11 cellular contexts compared by ENCODE assay signal in genomic region chr5:159504857-159505304, GRCh38.
DNase-seq lines count a peak whose midpoint lies in the region; ATAC-seq, FAIRE-seq and TF ChIP-seq lines count a peak whose summit lies in the region.
"Had no signal": no experiment of that assay in that cellular context is flagged by ENCODE, and none has a peak within 500 bp of the region (broad histone marks: within the 10 kb centered on the region; RNA-seq: fewer than 3 reads in every experiment).

No MANE protein-coding gene starts in this region.

- peak; percentile 81 for DNase-seq in A172 (ENCODE audit: low spot score)
- DNase-seq in LHCN-M2 (ENCODE audit: low read depth): peak; percentile 48
- peak in 1 of 3 donors; percentile 8 for DNase-seq in mucosa of descending colon
- no peak for DNase-seq in D721Med (ENCODE audit: insufficient read length, low spot score)
- no peak for DNase-seq in CD4-positive, alpha-beta T cell
- DNase-seq: activated CD4-positive, CD25-positive, alpha-beta regulatory T cell had no signal

- WGBS in esophagus, 2 donors: 39 to 50% methylated on average over 7 of the region's 7 CpGs

- H3K4me3 ChIP-seq in esophagus (ENCODE audit: low read depth in 1 of 2, low read length in 2 of 2) (no peak overlapping the region), mucosa of descending colon (no peak overlapping the region)
- H3K4me3 ChIP-seq: BLaER1 had no signal

- POLR2A ChIA-PET in CD4-positive, alpha-beta T cell (lab: Charles Lee): no interaction called here

- FAIRE-seq in D721Med (lab: Jason Lieb, UNC): no peak
- FAIRE-seq: colon had no signal

- no peaks in the 10 kb centered on the region for H3K36me3 Mint-ChIP-seq in CD4-positive, alpha-beta T cell (ENCODE audit: low read depth)

- H3K9me3 Mint-ChIP-seq in CD4-positive, alpha-beta T cell: peaks cover 2% of the 10 kb centered on the region

- H3K4me3 Mint-ChIP-seq in CD4-positive, alpha-beta T cell: no peak overlapping the region

- ATAC-seq in mucosa of descending colon (peak; percentile 22), HG02798 (IDR thresholded peaks at IDR 0.05; ENCODE audit: poor library complexity, unreplicated experiment) (no peak), GM18909 (IDR thresholded peaks at IDR 0.05; ENCODE audit: poor library complexity, unreplicated experiment) (no peak)
- no peak for ATAC-seq in CD4-positive, alpha-beta T cell (ENCODE audit: poor library complexity)

- H3K27ac Mint-ChIP-seq in CD4-positive, alpha-beta T cell: no peak overlapping the region

- H3K27ac ChIP-seq in esophagus (ENCODE audit: low read depth in 2 of 2, low read length in 1 of 2): peak overlapping the region; percentile 16 to 28
- H3K27ac ChIP-seq in CD4-positive, alpha-beta T cell (ENCODE audit: low read depth, low read length): no peak overlapping the region
- H3K27ac ChIP-seq: BLaER1 had no signal

- H3K4me1 Mint-ChIP-seq in CD4-positive, alpha-beta T cell (ENCODE audit: low read depth): no peaks in the 10 kb centered on the region

- H3K27me3 ChIP-seq in esophagus (ENCODE audit: control insufficient read depth in 1 of 2, insufficient read depth in 2 of 2, low read length in 2 of 2): no peaks in the 10 kb centered on the region
- no peaks in the 10 kb centered on the region for H3K27me3 ChIP-seq in CD4-positive, alpha-beta T cell (ENCODE audit: control insufficient read depth, insufficient read depth, low read length)
- H3K27me3 ChIP-seq: BLaER1 had no signal

- no peaks in the 10 kb centered on the region for H3K4me1 ChIP-seq in esophagus (ENCODE audit: control insufficient read depth in 2 of 2, insufficient read depth in 2 of 2, low read length in 1 of 2)
- H3K4me1 ChIP-seq in mucosa of descending colon (ENCODE audit: low read depth): no peaks in the 10 kb centered on the region
- H3K4me1 ChIP-seq: BLaER1 had no signal

- no peak for TF ChIP-seq CTCF in mucosa of descending colon (IDR thresholded peaks at IDR 0.05)
- no peak for TF ChIP-seq CTCF in D721Med (IDR thresholded peaks at IDR 0.05; ENCODE audit: insufficient read depth, missing control alignments)
- no peak for TF ChIP-seq CTCF in CD4-positive, alpha-beta T cell (IDR thresholded peaks at IDR 0.05)

- H3K36me3 ChIP-seq in esophagus (ENCODE audit: control insufficient read depth in 2 of 2, insufficient read depth in 2 of 2, low read length in 1 of 2): no peaks in the 10 kb centered on the region
- no peaks in the 10 kb centered on the region for H3K36me3 ChIP-seq in mucosa of descending colon (ENCODE audit: low read depth)
- H3K36me3 ChIP-seq: BLaER1 had no signal

- CTCF ChIA-PET in CD4-positive, alpha-beta T cell (lab: Charles Lee): interaction anchor here (1.4 kb wide), 1 partner anchor 11 kb away, joined by 4 read pairs; no protein-coding TSS in a partner anchor

- no peaks in the 10 kb centered on the region for H3K9me3 ChIP-seq in esophagus (ENCODE audit: control insufficient read depth in 2 of 2, insufficient read depth in 1 of 2, low read depth in 1 of 2, low read length in 1 of 2)
- no peaks in the 10 kb centered on the region for H3K9me3 ChIP-seq in mucosa of descending colon
- H3K9me3 ChIP-seq in CD4-positive, alpha-beta T cell (ENCODE audit: control insufficient read depth, low read length): no peaks in the 10 kb centered on the region
- H3K9me3 ChIP-seq: BLaER1 had no signal

- no peaks in the 10 kb centered on the region for H3K27me3 Mint-ChIP-seq in CD4-positive, alpha-beta T cell

- intact Hi-C loops in mucosa of descending colon (cut with DNase I, micrococcal nuclease): no loop called here
- intact Hi-C loops in CD4-positive, alpha-beta T cell (cut with DNase I, micrococcal nuclease): no loop called here

Comparison
In these comparisons a context has a peak if more than half of its experiments do, and no peak if none do; other contexts are left out.
1. DNase-seq: peak in A172 (single experiment) and LHCN-M2 (single experiment); none in D721Med (single experiment) and CD4-positive, alpha-beta T cell (0 of 10).